ENCODE assay signal across 14 cellular contexts in genomic region chr1:198155253-198155652, GRCh38. TPM values are rescaled to one million over a fixed set of nuclear protein-coding genes. Genes with fewer than 3 reads are reported as not detected.
DNase-seq lines count a peak whose midpoint lies in the region; ATAC-seq and TF ChIP-seq lines count a peak whose summit lies in the region.
"Had no signal": no experiment of that assay in that cellular context is flagged by ENCODE, and none has a peak within 500 bp of the region (broad histone marks: within the 10 kb centered on the region; RNA-seq: fewer than 3 reads in every experiment).

No MANE protein-coding gene starts in this region.

- no peaks in the 10 kb centered on the region for H3K9me2 ChIP-seq in SK-N-SH

- peaks cover 40% of the 10 kb centered on the region for H3K79me2 ChIP-seq in SK-N-SH (ENCODE audit: insufficient read depth)

- H3K4me1 Mint-ChIP-seq in MCF 10A (ENCODE audit: insufficient read depth, unreplicated experiment), result peaks cover 37% of the 10 kb centered on the region

- 19% methylated on average over 5 of the region's 5 CpGs for WGBS in SK-N-SH (ENCODE audit: low lambda C conversion rate)
- 68% methylated on average over 5 of the region's 5 CpGs for WGBS in right cardiac atrium

- H3K27me3 ChIP-seq in breast epithelium (no peaks in the 10 kb centered on the region), SK-N-SH (ENCODE audit: insufficient read depth) (no peaks in the 10 kb centered on the region), tibial artery (no peaks in the 10 kb centered on the region), right cardiac atrium (ENCODE audit: control insufficient read depth, insufficient read depth) (no peaks in the 10 kb centered on the region)

- TF ChIP-seq EP300 in SK-N-SH (IDR thresholded peaks at IDR 0.05; ENCODE audit: borderline replicate concordance in 1 of 2, low read depth in 1 of 2, low read length in 1 of 2), result peak in 1 of 2 experiments; percentile 62; a peak in 1 of 4 replicates

- BruUV-seq in MCF 10A (replicated peaks; lab: Mats Ljungman, UMichigan), result no TSS peak

- CTCF ChIA-PET in MCF 10A (lab: Yijun Ruan, JAX), result interaction anchor here (0.6 to 4.6 kb wide), 18 partner anchors 13 to 608 kb away, joined by 3 to 15 read pairs (median 4); no protein-coding TSS in a partner anchor
- CTCF ChIA-PET in SK-N-SH (lab: Yijun Ruan, JAX), result interaction anchor here (0.9 to 2.1 kb wide), 8 partner anchors 10 to 313 kb away, joined by 3 to 13 read pairs (median 4); no protein-coding TSS in a partner anchor

- no peak for TF ChIP-seq POLR2A in breast epithelium (IDR thresholded peaks at IDR 0.05)

- H3K4me1 ChIP-seq in breast epithelium (peaks cover 0 to 6% of the 10 kb centered on the region in 2 donors), SK-N-SH (ENCODE audit: control insufficient read depth in 1 of 2, insufficient read depth in 2 of 2, low read depth in 1 of 2, low read length in 1 of 2) (peaks cover 28 to 33% of the 10 kb centered on the region in 2 experiments; a peak in 3 of 4 replicates), tibial artery (peaks cover 0 to 63% (median 44%) of the 10 kb centered on the region in 4 donors), right cardiac atrium (ENCODE audit: control insufficient read depth, insufficient read depth, low read length) (no peaks in the 10 kb centered on the region)

- H4K20me1 ChIP-seq in SK-N-SH (ENCODE audit: insufficient read depth), result peaks cover 7% of the 10 kb centered on the region; the same call in 1 of the 2 replicates

- H2AFZ ChIP-seq in SK-N-SH (ENCODE audit: low read depth), result no peak overlapping the region

- no peak for TF ChIP-seq RAD21 in SK-N-SH (IDR thresholded peaks at IDR 0.05; ENCODE audit: low read length)

- H3K4me3 ChIP-seq in breast epithelium (no peak overlapping the region), SK-N-SH (ENCODE audit: low read depth in 2 of 2, low read length in 1 of 2) (no peak overlapping the region), tibial artery (peak overlapping the region in 1 of 2 donors; percentile 87), right cardiac atrium (ENCODE audit: low read length) (no peak overlapping the region)

- intact Hi-C loops in MCF 10A (cut with micrococcal nuclease) (loop anchor here (5.0 to 10.0 kb wide), 3 partner anchors 233 to 630 kb away; no protein-coding TSS in a partner anchor), breast epithelium (cut with DNase I; ENCODE audit: low total_unique reads) (no loop called here), tibial artery (cut with DNase I; ENCODE audit: low total_unique reads) (no loop called here), right cardiac atrium (cut with DNase I) (loop anchor here in 2 of 4 donors (10.0 kb wide), 2 partner anchors 50 to 70 kb away; no protein-coding TSS in a partner anchor), Right ventricle myocardium inferior (cut with DNase I) (loop anchor here (5.0 kb wide), 4 partner anchors 47 to 127 kb away; no protein-coding TSS in a partner anchor)

- no peaks in the 10 kb centered on the region for H3K27me3 Mint-ChIP-seq in MCF 10A (ENCODE audit: insufficient read depth, unreplicated experiment)

- H3K36me3 ChIP-seq in breast epithelium (no peaks in the 10 kb centered on the region), SK-N-SH (replicated peaks in 1 of 2; ENCODE audit: control insufficient read depth in 1 of 2, insufficient read depth in 2 of 2, low read length in 1 of 2) (no peaks in the 10 kb centered on the region), tibial artery (no peaks in the 10 kb centered on the region)

- H3K4me3 Mint-ChIP-seq in MCF 10A (ENCODE audit: unreplicated experiment), result peak overlapping the region; percentile 85

- no peak for ATAC-seq in right cardiac atrium
- no peak for ATAC-seq in Right ventricle myocardium inferior
- ATAC-seq: stimulated activated effector memory CD8-positive, alpha-beta T cell treated with anti-CD3 and anti-CD28 coated beads, Interleukin-12 subunit alpha, Interleukin-12 subunit beta, amount 100 ng/mL, for 72 hours had no signal

- peaks cover 58% of the 10 kb centered on the region for H3F3A ChIP-seq in SK-N-SH (replicated peaks; ENCODE audit: insufficient read depth)

- DNase-seq in MCF 10A (ENCODE audit: unreplicated experiment), result peak; percentile 80
- DNase-seq in breast epithelium (ENCODE audit: low spot score in 2 of 2), result no peak
- no peak for DNase-seq in SK-N-SH
- peak; percentile 72 for DNase-seq in fibroblast of peridontal ligament (ENCODE audit: extremely low read depth)
- DNase-seq in tibial artery, result no peak
- DNase-seq in right cardiac atrium, result no peak
- DNase-seq in Right ventricle myocardium inferior (ENCODE audit: missing footprints), result no peak
- no peak for DNase-seq in NCI-H1105 (lab: John Stamatoyannopoulos, UW)
- DNase-seq: activated CD4-positive, alpha-beta T cell treated with anti-CD3 and anti-CD28 coated beads, Interleukin-2, amount 10 ng/mL, durations not matched to agents 7 days and 5 days; AML-193; endodermal cell; H7; NCI-H526 treated with DMSO at 0.1 percent for 48 hours had no signal

- peak overlapping the region; percentile 83 for H3K4me2 ChIP-seq in SK-N-SH

- H3K9me3 Mint-ChIP-seq in MCF 10A (ENCODE audit: unreplicated experiment), result no peaks in the 10 kb centered on the region
- H3K9me3 Mint-ChIP-seq: activated CD4-positive, alpha-beta T cell treated with anti-CD3 and anti-CD28 coated beads, Interleukin-2, amount 10 ng/mL, durations not matched to agents 7 days and 5 days; endodermal cell; stimulated activated effector memory CD8-positive, alpha-beta T cell treated with anti-CD3 and anti-CD28 coated beads, Interleukin-12 subunit alpha, Interleukin-12 subunit beta, amount 100 ng/mL, for 72 hours had no signal

- H3K27ac Mint-ChIP-seq in MCF 10A (ENCODE audit: low read depth, unreplicated experiment), result peak overlapping the region; percentile 86

- no peaks in the 10 kb centered on the region for H3K9me3 ChIP-seq in breast epithelium
- H3K9me3 ChIP-seq in SK-N-SH, result no peaks in the 10 kb centered on the region
- H3K9me3 ChIP-seq in tibial artery, result no peaks in the 10 kb centered on the region
- H3K9me3 ChIP-seq in right cardiac atrium (ENCODE audit: control insufficient read depth, low read length), result no peaks in the 10 kb centered on the region

- no peak overlapping the region for H3K9ac ChIP-seq in SK-N-SH

- no peaks in the 10 kb centered on the region for H3K36me3 Mint-ChIP-seq in MCF 10A (ENCODE audit: insufficient read depth, unreplicated experiment)

- POLR2A ChIA-PET in MCF 10A (lab: Yijun Ruan, JAX) (interaction anchor here (0.6 to 8.1 kb wide), 15 partner anchors 9 to 322 kb away, joined by 3 to 159 read pairs (median 10); partner anchors contain the start of gene C1orf53), SK-N-SH (lab: Yijun Ruan, JAX) (no interaction called here)

- H3K27ac ChIP-seq in breast epithelium (peak overlapping the region in 1 of 2 donors; percentile 99), SK-N-SH (ENCODE audit: low read depth in 2 of 2, low read length in 1 of 2) (peak overlapping the region; percentile 81 to 97; a peak in 3 of 4 replicates), tibial artery (peak overlapping the region; percentile 96 to 100), right cardiac atrium (ENCODE audit: low read length) (no peak overlapping the region)

- no peak for TF ChIP-seq CTCF in MCF 10A (IDR thresholded peaks at IDR 0.05; ENCODE audit: unreplicated experiment)
- no peak for TF ChIP-seq CTCF in breast epithelium (IDR thresholded peaks at IDR 0.05)
- no peak for TF ChIP-seq CTCF in SK-N-SH (IDR thresholded peaks at IDR 0.05)
- TF ChIP-seq CTCF in tibial artery (IDR thresholded peaks at IDR 0.05), result no peak

TF ChIP-seq in SK-N-SH, 30 proteins besides CTCF, POLR2A, EP300 and RAD21 (continues in another document):
- TF ChIP-seq NFIC (IDR thresholded peaks at IDR 0.05; ENCODE audit: borderline replicate concordance), result peak; percentile 83
- no peak for TF ChIP-seq USF2 (IDR thresholded peaks at IDR 0.05; ENCODE audit: borderline replicate concordance, low read depth, low read length)
- no peak for TF ChIP-seq FOXM1 (IDR thresholded peaks at IDR 0.05; ENCODE audit: low read depth)
- TF ChIP-seq MXI1 (IDR thresholded peaks at IDR 0.05; ENCODE audit: low read depth, low read length), result no peak
- TF ChIP-seq FOSL2 (IDR thresholded peaks at IDR 0.05; ENCODE audit: borderline replicate concordance, low read depth), result peak; percentile 89
- no peak for TF ChIP-seq EZH2phosphoT487 (IDR thresholded peaks at IDR 0.05; ENCODE audit: borderline replicate concordance, low read depth)
- TF ChIP-seq RFX5 (IDR thresholded peaks at IDR 0.05; ENCODE audit: low read length), result no peak
- 0 out of 2 replicates have a peak, but pooled peaks have one; percentile 48 for TF ChIP-seq ZBTB33 (IDR thresholded peaks at IDR 0.05; ENCODE audit: borderline replicate concordance, low read depth)
- TF ChIP-seq POLR2AphosphoS5 (IDR thresholded peaks at IDR 0.05; ENCODE audit: low read depth, low read length), result peak; percentile 37; the same call in 1 of the 2 replicates

RNA-seq across cellular contexts. Expression of gene NEK7, which starts 1.5 kb away (rescaled TPM):
- total RNA-seq in MCF 10A (2022), result 51.1 and 54.4 TPM in 2 replicates
- total RNA-seq in breast epithelium, result 100 to 1,000 TPM in 2 of 3 donors, 10 to 100 TPM in 1; 82.3 to 187 (median 105) TPM
- 85.8 and 146 TPM in 2 replicates for polyA plus RNA-seq in SK-N-SH (2012; rRNA removed)
- polyA plus RNA-seq in SK-N-SH (2012; cell fraction: cytosol; rRNA removed), result 148 and 159 TPM in 2 replicates
- polyA plus RNA-seq in SK-N-SH (2012; cell fraction: nucleus; rRNA removed), result 72.1 and 172 TPM in 2 replicates
- 100 to 1,000 TPM; 168 to 276 (median 179) TPM for total RNA-seq in right cardiac atrium
- polyA plus RNA-seq in right cardiac atrium, result 57.6 TPM
- 188 TPM for total RNA-seq in Right ventricle myocardium inferior

Comparison
In these comparisons a context has a peak if more than half of its experiments do, and no peak if none do; other contexts are left out.
1. DNase-seq: peak in MCF 10A (single experiment) and fibroblast of peridontal ligament (single experiment); none in breast epithelium (0 of 2), SK-N-SH (single experiment), tibial artery (0 of 2), right cardiac atrium (0 of 3), Right ventricle myocardium inferior (single experiment) and NCI-H1105 (single experiment).
2. intact Hi-C loops: an anchor here in MCF 10A (5.0 to 10.0 kb wide) and Right ventricle myocardium inferior (5.0 kb wide); none called in breast epithelium and tibial artery.